In the genomic region with DNA sequence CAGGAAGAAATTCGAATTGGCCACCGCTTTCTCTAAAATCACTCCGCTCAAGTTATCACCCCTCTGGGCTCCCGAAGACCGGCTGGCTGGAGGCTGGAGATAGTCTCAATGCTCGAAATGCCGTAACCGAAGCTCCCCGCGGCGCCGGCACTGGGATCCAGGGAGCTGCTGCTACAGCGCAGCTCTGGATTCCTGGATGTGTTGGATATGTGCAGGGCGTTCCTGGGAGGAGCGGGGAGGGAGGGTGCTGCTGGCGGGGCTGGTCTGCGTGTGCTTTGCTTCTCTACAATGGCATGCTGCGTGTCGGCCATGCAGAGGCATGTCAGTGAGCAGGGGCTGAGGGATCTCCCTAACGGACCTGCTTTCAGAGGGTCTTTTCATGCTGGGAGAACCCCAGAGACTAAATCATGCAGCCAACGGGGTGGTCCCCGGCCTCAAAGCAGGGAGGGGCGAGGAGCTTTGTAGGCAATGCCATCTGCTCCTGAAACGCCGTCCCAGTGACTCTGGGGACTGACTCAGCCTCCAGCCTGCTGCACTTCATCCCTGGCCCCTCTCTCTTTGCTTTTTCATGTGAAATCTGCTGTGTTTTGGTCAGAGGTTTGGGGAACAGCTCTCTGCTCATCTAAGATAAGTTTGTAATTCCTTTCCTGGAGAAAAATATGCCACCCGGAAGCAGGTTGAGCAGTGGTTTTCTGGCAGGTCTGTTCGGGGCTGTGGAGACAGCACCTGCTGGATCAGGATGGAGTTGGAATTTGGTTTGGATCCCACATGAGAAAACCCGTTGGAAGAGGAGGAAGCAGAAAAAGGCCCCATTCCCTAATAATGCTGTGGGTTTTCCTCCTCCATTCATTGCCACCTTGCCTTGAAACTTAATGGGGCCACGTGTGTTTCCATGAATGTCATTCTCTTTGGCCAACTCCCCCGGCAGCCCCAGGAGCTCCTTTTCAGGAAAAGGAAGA, we compare ENCODE assay signal across 8 cellular contexts.
DNase-seq lines count a peak whose midpoint lies in the region; ATAC-seq and TF ChIP-seq lines count a peak whose summit lies in the region.

No MANE protein-coding gene starts in this region.

- no peaks in the 10 kb centered on the region for H3K27me3 ChIP-seq in cardiac muscle cell

- TF ChIP-seq CTCF in cardiac muscle cell (IDR thresholded peaks at IDR 0.05; ENCODE audit: low read depth, low read length) (no peak), osteocyte (IDR thresholded peaks at IDR 0.05) (no peak)

- no peaks in the 10 kb centered on the region for H3K27me3 Mint-ChIP-seq in activated T-helper 2 cell treated with anti-CD3 and anti-CD28 coated beads, Interferon-gamma antibody, Interleukin-2, Interleukin-4, amounts not matched to agents 10 μg/mL and 5 μg/mL and 100 μg/mL, durations not matched to agents 14 hours and 24 hours and 36 hours (ENCODE audit: low read depth)
- H3K27me3 Mint-ChIP-seq in osteocyte (ENCODE audit: unreplicated experiment): no peaks in the 10 kb centered on the region

- peak overlapping the region; percentile 43 for H3K4me3 ChIP-seq in cardiac muscle cell

- H3K4me1 ChIP-seq in cardiac muscle cell (ENCODE audit: low read depth): peaks cover 55% of the 10 kb centered on the region

- H3K4me3 Mint-ChIP-seq in activated T-helper 2 cell treated with anti-CD3 and anti-CD28 coated beads, Interferon-gamma antibody, Interleukin-2, Interleukin-4, amounts not matched to agents 10 μg/mL and 5 μg/mL and 100 μg/mL, durations not matched to agents 14 hours and 24 hours and 36 hours (ENCODE audit: low read depth): peak overlapping the region; percentile 99
- H3K4me3 Mint-ChIP-seq in osteocyte (ENCODE audit: unreplicated experiment): peak overlapping the region; percentile 94

- H3K27ac ChIP-seq in cardiac muscle cell: peak overlapping the region; percentile 96

- H3K27ac Mint-ChIP-seq in activated T-helper 2 cell treated with anti-CD3 and anti-CD28 coated beads, Interferon-gamma antibody, Interleukin-2, Interleukin-4, amounts not matched to agents 10 μg/mL and 5 μg/mL and 100 μg/mL, durations not matched to agents 14 hours and 24 hours and 36 hours: peak overlapping the region; percentile 93
- peak overlapping the region; percentile 96 for H3K27ac Mint-ChIP-seq in osteocyte (ENCODE audit: unreplicated experiment)

- intact Hi-C loops in activated T-helper 2 cell treated with anti-CD3 and anti-CD28 coated beads, Interferon-gamma antibody, Interleukin-2, Interleukin-4, amounts not matched to agents 10 μg/mL and 5 μg/mL and 100 μg/mL, durations not matched to agents 14 hours and 24 hours and 36 hours (cut with micrococcal nuclease): loop anchor here (2.0 to 10.0 kb wide), 4 partner anchors 21 to 717 kb away; a partner anchor contains a TSS

- ATAC-seq in HG03135 (IDR thresholded peaks at IDR 0.05; ENCODE audit: unreplicated experiment): no peak

- H3K9me3 ChIP-seq in cardiac muscle cell (ENCODE audit: low read depth): no peaks in the 10 kb centered on the region

- H3K36me3 Mint-ChIP-seq in activated T-helper 2 cell treated with anti-CD3 and anti-CD28 coated beads, Interferon-gamma antibody, Interleukin-2, Interleukin-4, amounts not matched to agents 10 μg/mL and 5 μg/mL and 100 μg/mL, durations not matched to agents 14 hours and 24 hours and 36 hours (ENCODE audit: low read depth): peaks cover 62% of the 10 kb centered on the region
- peaks cover 5% of the 10 kb centered on the region for H3K36me3 Mint-ChIP-seq in osteocyte (ENCODE audit: unreplicated experiment)

- H3K36me3 ChIP-seq in cardiac muscle cell: no peaks in the 10 kb centered on the region

- H3K4me1 Mint-ChIP-seq in activated T-helper 2 cell treated with anti-CD3 and anti-CD28 coated beads, Interferon-gamma antibody, Interleukin-2, Interleukin-4, amounts not matched to agents 10 μg/mL and 5 μg/mL and 100 μg/mL, durations not matched to agents 14 hours and 24 hours and 36 hours (ENCODE audit: low read depth): peaks cover 47% of the 10 kb centered on the region
- peaks cover 76% of the 10 kb centered on the region for H3K4me1 Mint-ChIP-seq in osteocyte (ENCODE audit: unreplicated experiment)

- H3K9me3 Mint-ChIP-seq in activated T-helper 2 cell treated with anti-CD3 and anti-CD28 coated beads, Interferon-gamma antibody, Interleukin-2, Interleukin-4, amounts not matched to agents 10 μg/mL and 5 μg/mL and 100 μg/mL, durations not matched to agents 14 hours and 24 hours and 36 hours: no peaks in the 10 kb centered on the region
- no peaks in the 10 kb centered on the region for H3K9me3 Mint-ChIP-seq in osteocyte (ENCODE audit: unreplicated experiment)

- DNase-seq in EL: peak; percentile 82
- DNase-seq in NCI-H146 treated with DMSO at 0.1 percent for 48 hours (lab: John Stamatoyannopoulos, UW; ENCODE audit: unreplicated experiment): peak; percentile 57
- no peak for DNase-seq in activated T-helper 2 cell treated with anti-CD3 and anti-CD28 coated beads, Interferon-gamma antibody, Interleukin-2, Interleukin-4, amounts not matched to agents 10 μg/mL and 5 μg/mL and 100 μg/mL, durations not matched to agents 14 hours and 24 hours and 36 hours (ENCODE audit: low spot score)
- DNase-seq in cardiac muscle cell (ENCODE audit: low read depth in 1 of 2, low spot score in 1 of 2): peak; percentile 84 to 87
- no peak for DNase-seq in osteocyte (ENCODE audit: extremely low spot score, unreplicated experiment)
- DNase-seq in NCI-H1436 treated with DMSO at 0.1 percent for 48 hours (lab: John Stamatoyannopoulos, UW): no peak
- no peak for DNase-seq in DMS153 treated with DMSO at 0.1 percent for 48 hours (lab: John Stamatoyannopoulos, UW; ENCODE audit: unreplicated experiment)

Comparison
In these comparisons a context has a peak if more than half of its experiments do, and no peak if none do; other contexts are left out.
1. DNase-seq: peak in EL (single experiment), NCI-H146 treated with DMSO at 0.1 percent for 48 hours (single experiment) and cardiac muscle cell (2 of 2); none in activated T-helper 2 cell treated with anti-CD3 and anti-CD28 coated beads, Interferon-gamma antibody, Interleukin-2, Interleukin-4, amounts not matched to agents 10 μg/mL and 5 μg/mL and 100 μg/mL, durations not matched to agents 14 hours and 24 hours and 36 hours (single experiment), osteocyte (single experiment), NCI-H1436 treated with DMSO at 0.1 percent for 48 hours (single experiment) and DMS153 treated with DMSO at 0.1 percent for 48 hours (single experiment).